8 cellular contexts compared by ENCODE assay signal in the genomic region with DNA sequence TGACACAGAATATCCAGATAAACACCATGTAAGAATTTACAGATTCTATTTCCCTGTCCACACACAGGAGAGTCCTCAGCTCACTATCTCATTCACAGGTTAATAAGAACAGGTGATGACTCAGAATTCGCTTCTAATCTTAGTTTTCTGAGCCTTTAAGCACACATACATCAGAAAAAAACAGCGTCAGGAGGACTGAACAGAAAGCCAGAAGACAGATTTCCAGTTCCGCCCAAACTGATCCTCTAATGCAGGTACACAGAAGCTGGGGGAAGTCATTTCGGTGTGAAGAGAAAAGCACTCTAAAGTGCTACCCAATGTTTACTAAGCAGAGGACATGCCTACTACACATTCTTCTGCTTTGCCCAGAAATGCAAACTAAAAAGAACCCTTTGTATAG. TPM values are rescaled to one million over a fixed set of nuclear protein-coding genes. Genes with fewer than 3 reads are reported as not detected.
DNase-seq lines count a peak whose midpoint lies in the region; ATAC-seq and TF ChIP-seq lines count a peak whose summit lies in the region.

No MANE protein-coding gene starts in this region.

- no peaks in the 10 kb centered on the region for H3K36me3 ChIP-seq in cardiac muscle cell

- H3K9me3 ChIP-seq in cardiac muscle cell (ENCODE audit: low read depth) (no peaks in the 10 kb centered on the region), right cardiac atrium (ENCODE audit: control insufficient read depth, low read length) (no peaks in the 10 kb centered on the region)

- H3K27me3 ChIP-seq in cardiac muscle cell (no peaks in the 10 kb centered on the region), right cardiac atrium (ENCODE audit: control insufficient read depth, insufficient read depth) (no peaks in the 10 kb centered on the region)

- POLR2A ChIA-PET in WTC11 (lab: Charles Lee): interaction anchor here (1.0 kb wide), 1 partner anchor 144 kb away, joined by 3 read pairs; the partner anchor contains the start of genes ABHD17B and C9orf85

- WGBS in right cardiac atrium: 73% methylated on average over 4 of the region's 4 CpGs

- no peaks in the 10 kb centered on the region; the same call in 1 of the 2 replicates for H3K36me3 Mint-ChIP-seq in WTC11
- peaks cover 0 to 3% of the 10 kb centered on the region in 2 donors for H3K36me3 Mint-ChIP-seq in stimulated activated naive B cell treated with anti-CD40 and anti-IgM and Interleukin-4, amounts not matched to agents 10 μg/mL and 1 μg/mL and 100 μg/mL, for 72 hours

- H3K27ac ChIP-seq in cardiac muscle cell (no peak overlapping the region), right cardiac atrium (ENCODE audit: low read length) (no peak overlapping the region)

- H3K4me3 ChIP-seq in cardiac muscle cell (peak overlapping the region; percentile 75), right cardiac atrium (ENCODE audit: low read length) (peak overlapping the region; percentile 80)

- H3K4me1 Mint-ChIP-seq in WTC11: peaks cover 64% of the 10 kb centered on the region
- H3K4me1 Mint-ChIP-seq in stimulated activated naive B cell treated with anti-CD40 and anti-IgM and Interleukin-4, amounts not matched to agents 10 μg/mL and 1 μg/mL and 100 μg/mL, for 72 hours: peaks cover 36 to 67% of the 10 kb centered on the region in 2 donors

- peak overlapping the region; percentile 100 for H3K4me3 Mint-ChIP-seq in WTC11
- peak overlapping the region; percentile 95 for H3K4me3 Mint-ChIP-seq in stimulated activated naive B cell treated with anti-CD40 and anti-IgM and Interleukin-4, amounts not matched to agents 10 μg/mL and 1 μg/mL and 100 μg/mL, for 72 hours

- no peak overlapping the region for H3K27ac Mint-ChIP-seq in WTC11
- H3K27ac Mint-ChIP-seq in stimulated activated naive B cell treated with anti-CD40 and anti-IgM and Interleukin-4, amounts not matched to agents 10 μg/mL and 1 μg/mL and 100 μg/mL, for 72 hours: peak overlapping the region; percentile 40

- DNase-seq in cardiac muscle cell (ENCODE audit: low read depth in 1 of 2, low spot score in 1 of 2) (no peak), cardiac septum (ENCODE audit: low spot score) (no peak), WTC11 (ENCODE audit: low spot score) (no peak), right cardiac atrium (no peak)
- DNase-seq in stimulated activated naive B cell treated with anti-CD40 and anti-IgM and Interleukin-4, amounts not matched to agents 10 μg/mL and 1 μg/mL and 100 μg/mL, for 72 hours: no peak

- H3K4me1 ChIP-seq in cardiac muscle cell (ENCODE audit: low read depth): peaks cover 11% of the 10 kb centered on the region
- peaks cover 4% of the 10 kb centered on the region for H3K4me1 ChIP-seq in right cardiac atrium (ENCODE audit: control insufficient read depth, insufficient read depth, low read length)

- CTCF ChIA-PET in WTC11 (lab: Charles Lee): interaction anchor here (0.6 kb wide), 1 partner anchor 132 kb away, joined by 3 read pairs; no protein-coding TSS in a partner anchor

- H3K9me3 Mint-ChIP-seq in WTC11: no peaks in the 10 kb centered on the region
- no peaks in the 10 kb centered on the region for H3K9me3 Mint-ChIP-seq in stimulated activated naive B cell treated with anti-CD40 and anti-IgM and Interleukin-4, amounts not matched to agents 10 μg/mL and 1 μg/mL and 100 μg/mL, for 72 hours

- no peaks in the 10 kb centered on the region; the same call in none of the 2 replicates for H3K27me3 Mint-ChIP-seq in WTC11 (ENCODE audit: low read depth)
- no peaks in the 10 kb centered on the region for H3K27me3 Mint-ChIP-seq in stimulated activated naive B cell treated with anti-CD40 and anti-IgM and Interleukin-4, amounts not matched to agents 10 μg/mL and 1 μg/mL and 100 μg/mL, for 72 hours

- TF ChIP-seq CTCF in cardiac muscle cell (IDR thresholded peaks at IDR 0.05; ENCODE audit: low read depth, low read length) (no peak), WTC11 (IDR thresholded peaks at IDR 0.05) (no peak)

- intact Hi-C loops in cardiac septum (cut with DNase I): loop anchor here (5.0 to 10.0 kb wide), 2 partner anchors 62 to 146 kb away; partner anchors contain the start of genes ABHD17B and C9orf85
- intact Hi-C loops in right cardiac atrium (cut with DNase I): loop anchor here in 3 of 4 donors (10.0 kb wide), 2 partner anchors 52 to 162 kb away; no protein-coding TSS in a partner anchor

- ATAC-seq in WTC11: no peak
- ATAC-seq in right cardiac atrium: no peak
- peak; percentile 0 to 5 for ATAC-seq in stimulated activated naive B cell treated with anti-CD40 and anti-IgM and Interleukin-4, amounts not matched to agents 10 μg/mL and 1 μg/mL and 100 μg/mL, for 72 hours (replicated peaks)
- no peak for ATAC-seq in GM19324 (IDR thresholded peaks at IDR 0.05; ENCODE audit: low FRiP score, unreplicated experiment)
- ATAC-seq in HG03432 (IDR thresholded peaks at IDR 0.05; ENCODE audit: unreplicated experiment): no peak
- no peak for ATAC-seq in HG02981 (IDR thresholded peaks at IDR 0.05; ENCODE audit: unreplicated experiment)

TF ChIP-seq in WTC11, 78 proteins besides CTCF, POLR2A, EP300 and RAD21:
- TF ChIP-seq AFF4 (CRISPR knock-in tag; IDR thresholded peaks at IDR 0.05; ENCODE audit: borderline replicate concordance) (no peak), GABPB1 (CRISPR knock-in tag; IDR thresholded peaks at IDR 0.05) (no peak), ZNF219 (CRISPR knock-in tag; IDR thresholded peaks at IDR 0.05; ENCODE audit: borderline replicate concordance) (no peak), ZNF263 (CRISPR knock-in tag; IDR thresholded peaks at IDR 0.05; ENCODE audit: low read depth) (no peak)
- TF ChIP-seq, protein P1, sequence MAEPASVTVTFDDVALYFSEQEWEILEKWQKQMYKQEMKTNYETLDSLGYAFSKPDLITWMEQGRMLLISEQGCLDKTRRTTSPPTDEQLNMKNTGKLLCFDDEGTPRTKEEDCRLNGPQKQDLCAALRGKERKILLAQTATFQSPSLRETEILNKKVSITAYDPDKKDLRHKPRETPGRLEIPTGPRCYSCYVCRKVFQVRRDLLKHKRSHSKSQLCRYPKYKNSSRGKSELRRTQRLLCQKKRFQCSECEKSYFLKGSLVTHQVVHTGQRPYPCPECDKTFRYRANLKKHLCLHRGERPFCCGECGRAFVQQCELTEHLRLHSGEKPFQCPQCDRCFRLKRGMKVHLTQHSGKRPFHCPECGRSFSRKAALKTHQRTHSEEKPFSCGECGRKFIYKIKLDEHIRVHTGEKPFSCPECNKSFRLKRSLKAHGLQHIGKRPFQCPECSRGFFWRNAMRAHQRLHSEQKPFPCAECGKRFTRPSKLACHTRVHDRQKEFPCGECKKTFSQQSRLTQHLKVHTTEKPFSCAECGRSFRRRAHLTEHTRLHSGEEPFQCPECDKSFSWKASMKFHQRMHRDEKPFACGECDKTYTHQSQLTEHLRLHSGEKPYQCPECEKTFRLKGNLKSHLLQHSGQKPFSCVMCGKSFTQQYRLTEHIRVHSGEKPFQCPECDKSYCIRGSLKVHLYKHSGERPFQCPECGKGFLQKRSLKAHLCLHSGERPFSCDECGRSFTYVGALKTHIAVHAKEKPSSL (CRISPR knock-in tag; conservative IDR thresholded peaks at IDR 0.05): no peak
TF ChIP-seq in WTC11: peak in this region for 0.

RNA-seq across cellular contexts. Expression of gene CEMIP2, which starts 1.6 kb away (rescaled TPM):
- total RNA-seq in cardiac muscle cell: 16.5 and 39.4 TPM in 2 replicates
- polyA plus RNA-seq in cardiac muscle cell: 15.9 and 17.1 TPM in 2 replicates
- total RNA-seq in cardiac septum: 11.2 TPM
- total RNA-seq in WTC11 (2021): 40.5 to 43.2 TPM (median 40.6 TPM) in 3 replicates
- 10 to 100 TPM; 26.4 to 66.9 (median 42.4) TPM for total RNA-seq in right cardiac atrium
- polyA plus RNA-seq in right cardiac atrium: 12.1 TPM

Comparison
In these comparisons a context has a peak if more than half of its experiments do, and no peak if none do; other contexts are left out.
1. ATAC-seq: peak in stimulated activated naive B cell treated with anti-CD40 and anti-IgM and Interleukin-4, amounts not matched to agents 10 μg/mL and 1 μg/mL and 100 μg/mL, for 72 hours (2 of 2); none in WTC11 (single experiment), right cardiac atrium (0 of 2), GM19324 (single experiment), HG03432 (single experiment) and HG02981 (single experiment).